In genomic region chr20:36854343-36855240, GRCh38 we compare ENCODE assay signal across 11 cellular contexts. TPM values are rescaled to one million over a fixed set of nuclear protein-coding genes. Genes with fewer than 3 reads are reported as not detected.
DNase-seq lines count a peak whose midpoint lies in the region; ATAC-seq and TF ChIP-seq lines count a peak whose summit lies in the region.
"Had no signal": no experiment of that assay in that cellular context is flagged by ENCODE, and none has a peak within 500 bp of the region (broad histone marks: within the 10 kb centered on the region; RNA-seq: fewer than 3 reads in every experiment).

No MANE protein-coding gene starts in this region.

- TF ChIP-seq CTCF in fibroblast of lung (conservative IDR thresholded peaks at IDR 0.05 in 1 of 2, IDR thresholded peaks at IDR 0.05 in 1 of 2; ENCODE audit: low read depth in 1 of 2, low read length in 2 of 2), result no peak
- TF ChIP-seq CTCF in osteocyte (IDR thresholded peaks at IDR 0.05), result no peak

- peak overlapping the region; percentile 1 for H3K4me3 Mint-ChIP-seq in osteocyte (ENCODE audit: unreplicated experiment)

- H3K36me3 ChIP-seq in fibroblast of lung (ENCODE audit: control insufficient read depth, insufficient read depth, low read length), result peaks cover 15% of the 10 kb centered on the region

- no peaks in the 10 kb centered on the region for H3K27me3 ChIP-seq in fibroblast of lung (ENCODE audit: control insufficient read depth, insufficient read depth, low read length)

- no peak overlapping the region for H3K9ac ChIP-seq in fibroblast of lung (ENCODE audit: insufficient read depth, low read length)

- peak; percentile 11 for ATAC-seq in Right ventricle myocardium inferior
- no peak for ATAC-seq in GM18868 (IDR thresholded peaks at IDR 0.05; ENCODE audit: unreplicated experiment)

- H3K9me3 Mint-ChIP-seq in osteocyte (ENCODE audit: unreplicated experiment), result no peaks in the 10 kb centered on the region

- no peaks in the 10 kb centered on the region for H3K27me3 Mint-ChIP-seq in osteocyte (ENCODE audit: unreplicated experiment)

- H2AFZ ChIP-seq in fibroblast of lung (ENCODE audit: low read length), result no peak overlapping the region

- peaks cover 98% of the 10 kb centered on the region for H3K79me2 ChIP-seq in fibroblast of lung (ENCODE audit: control insufficient read depth, insufficient read depth, low read length)

- H3K4me1 ChIP-seq in fibroblast of lung (ENCODE audit: control insufficient read depth, extremely low read depth, insufficient read depth, low read length), result peaks cover 72% of the 10 kb centered on the region

- H3K36me3 Mint-ChIP-seq in osteocyte (ENCODE audit: unreplicated experiment), result peaks cover 7% of the 10 kb centered on the region

- peak overlapping the region; percentile 11 for H3K4me2 ChIP-seq in fibroblast of lung (ENCODE audit: extremely low read depth, insufficient read depth, low read length)
- H3K4me2 ChIP-seq: smooth muscle cell had no signal

- peak overlapping the region; percentile 70 for H3K27ac Mint-ChIP-seq in osteocyte (ENCODE audit: unreplicated experiment)

- no peak overlapping the region for H3K4me3 ChIP-seq in fibroblast of lung (replicated peaks in 1 of 4; ENCODE audit: control extremely low read depth in 1 of 4, insufficient read depth in 1 of 4, low read depth in 3 of 4, low read length in 4 of 4)
- H3K4me3 ChIP-seq: smooth muscle cell had no signal

- peak; percentile 72 for DNase-seq in Right ventricle myocardium inferior (ENCODE audit: missing footprints)
- no peak for DNase-seq in cardiac septum (ENCODE audit: low spot score)
- DNase-seq in fibroblast of lung (ENCODE audit: low read depth in 2 of 2), result no peak
- no peak for DNase-seq in osteocyte (ENCODE audit: extremely low spot score, unreplicated experiment)
- DNase-seq in hypothalamus (lab: John Stamatoyannopoulos, UW), result no peak
- DNase-seq in germinal center (ENCODE audit: low spot score), result no peak
- no peak for DNase-seq in midbrain (lab: John Stamatoyannopoulos, UW)
- DNase-seq: ACHN, erythroblast had no signal

- peak overlapping the region; percentile 59 for H3K27ac ChIP-seq in fibroblast of lung (ENCODE audit: insufficient read depth, low read length)

- intact Hi-C loops in Right ventricle myocardium inferior (cut with DNase I) (no loop called here), cardiac septum (cut with DNase I) (no loop called here)

- peaks cover 62% of the 10 kb centered on the region for H3K4me1 Mint-ChIP-seq in osteocyte (ENCODE audit: unreplicated experiment)

- no peaks in the 10 kb centered on the region for H4K20me1 ChIP-seq in fibroblast of lung (ENCODE audit: control insufficient read depth, extremely low read depth, insufficient read depth, low read length)

- H3K9me3 ChIP-seq in fibroblast of lung (ENCODE audit: control insufficient read depth, insufficient read depth, low read depth, low read length), result peaks cover 1% of the 10 kb centered on the region

RNA-seq across cellular contexts. Expression of gene TLDC2, which starts 21.3 kb away (rescaled TPM):
- not detected for total RNA-seq in Right ventricle myocardium inferior
- total RNA-seq in cardiac septum, result not detected
- total RNA-seq in fibroblast of lung, result under 0.01 TPM in 1 of 2 replicates, not detected in the other
- 0.09 TPM in 2 replicates for polyA plus RNA-seq in fibroblast of lung
- polyA plus RNA-seq in fibroblast of lung (2012), result 0.06 TPM in 1 of 2 replicates, not detected in the other
- not detected in 2 replicates for polyA minus RNA-seq in fibroblast of lung (ENCODE audit: low replicate concordance)
- total RNA-seq in osteocyte, result 0.26 TPM in 1 of 2 replicates, not detected in the other
- total RNA-seq: smooth muscle cell had no signal
- polyA plus RNA-seq: smooth muscle cell had no signal
